ENCODE assay signal across 13 cellular contexts in genomic region chr1:37676281-37677243, GRCh38. TPM values are rescaled to one million over a fixed set of nuclear protein-coding genes. Genes with fewer than 3 reads are reported as not detected.
DNase-seq lines count a peak whose midpoint lies in the region; ATAC-seq and TF ChIP-seq lines count a peak whose summit lies in the region.
"Had no signal": no experiment of that assay in that cellular context is flagged by ENCODE, and none has a peak within 500 bp of the region (broad histone marks: within the 10 kb centered on the region; RNA-seq: fewer than 3 reads in every experiment).

No MANE protein-coding gene starts in this region.

- peak overlapping the region in 3 of 4 donors; percentile 10 to 52 (median 38) for H3K27ac ChIP-seq in upper lobe of left lung
- H3K27ac ChIP-seq: gastrocnemius medialis, suprapubic skin had no signal

- no peak for TF ChIP-seq EP300 in upper lobe of left lung (IDR thresholded peaks at IDR 0.05)

- DNase-seq in fibroblast of villous mesenchyme (ENCODE audit: low read depth) (peak; percentile 96), upper lobe of left lung (no peak), NCI-H526 treated with DMSO at 0.1 percent for 48 hours (lab: John Stamatoyannopoulos, UW) (no peak), iPS-NIHi7 (ENCODE audit: extremely low spot score) (no peak), SHP77 treated with DMSO at 0.1 percent for 48 hours (lab: John Stamatoyannopoulos, UW) (no peak)
- DNase-seq: activated CD4-positive, alpha-beta T cell treated with anti-CD3 and anti-CD28 coated beads, Interleukin-2, amount 50 U/mL, for 48 hours; gastrocnemius medialis; mesendoderm had no signal

- TF ChIP-seq POLR2A in upper lobe of left lung (IDR thresholded peaks at IDR 0.05), result no peak

- H3K4me3 ChIP-seq in fibroblast of villous mesenchyme (ENCODE audit: low read depth, low read length) (no peak overlapping the region), upper lobe of left lung (no peak overlapping the region)
- H3K4me3 ChIP-seq: gastrocnemius medialis, suprapubic skin had no signal

- 51% methylated on average over 15 of the region's 15 CpGs for whole genome bisulfite sequencing in upper lobe of left lung, 2 donors

- no peaks in the 10 kb centered on the region for H3K9me3 ChIP-seq in upper lobe of left lung
- H3K9me3 ChIP-seq: gastrocnemius medialis, suprapubic skin had no signal

- H3K36me3 ChIP-seq in upper lobe of left lung, result peaks cover 0 to 3% (median 0%) of the 10 kb centered on the region in 4 donors

- TF ChIP-seq CTCF in LNCAP (IDR thresholded peaks at IDR 0.05) (peak; percentile 26; the same call in 1 of the 2 replicates), fibroblast of villous mesenchyme (IDR thresholded peaks at IDR 0.05; ENCODE audit: insufficient read depth, low read depth, low read length) (peak; percentile 3), upper lobe of left lung (IDR thresholded peaks at IDR 0.05) (no peak)

- H3K4me1 ChIP-seq in upper lobe of left lung, result peaks cover 0 to 3% (median 0%) of the 10 kb centered on the region in 4 donors
- H3K4me1 ChIP-seq: gastrocnemius medialis had no signal

- peak; percentile 57 for ATAC-seq in GM19043 (IDR thresholded peaks at IDR 0.05; ENCODE audit: low read depth, unreplicated experiment)
- ATAC-seq in upper lobe of left lung (ENCODE audit: low FRiP score in 2 of 2), result no peak
- ATAC-seq: gastrocnemius medialis, Right ventricle myocardium inferior had no signal

- H3K27me3 ChIP-seq in upper lobe of left lung, result no peaks in the 10 kb centered on the region

RNA-seq across cellular contexts. Expression of gene CDCA8, which starts 15.8 kb away (rescaled TPM):
- total RNA-seq in fibroblast of villous mesenchyme (6.1 and 14.2 TPM in 2 replicates), upper lobe of left lung (1 to 10 TPM in 4 of 6 donors, under 1 TPM in 1, not detected in 1; 0.89 to 2.0 (median 1.5) TPM)

RNA-seq across cellular contexts. Expression of gene RSPO1, which starts 41.9 kb away (rescaled TPM):
- total RNA-seq in fibroblast of villous mesenchyme (not detected in 2 replicates), upper lobe of left lung (1 to 10 TPM in 5 of 6 donors, under 1 TPM in 1; 0.98 to 5.4 (median 3.5) TPM)
- total RNA-seq: M059J, Right ventricle myocardium inferior had no signal

Comparison
In these comparisons a context has a peak if more than half of its experiments do, and no peak if none do; other contexts are left out.
1. CTCF ChIP-seq: peak in LNCAP (single experiment) and fibroblast of villous mesenchyme (single experiment); none in upper lobe of left lung (0 of 6).